In the genomic region with DNA sequence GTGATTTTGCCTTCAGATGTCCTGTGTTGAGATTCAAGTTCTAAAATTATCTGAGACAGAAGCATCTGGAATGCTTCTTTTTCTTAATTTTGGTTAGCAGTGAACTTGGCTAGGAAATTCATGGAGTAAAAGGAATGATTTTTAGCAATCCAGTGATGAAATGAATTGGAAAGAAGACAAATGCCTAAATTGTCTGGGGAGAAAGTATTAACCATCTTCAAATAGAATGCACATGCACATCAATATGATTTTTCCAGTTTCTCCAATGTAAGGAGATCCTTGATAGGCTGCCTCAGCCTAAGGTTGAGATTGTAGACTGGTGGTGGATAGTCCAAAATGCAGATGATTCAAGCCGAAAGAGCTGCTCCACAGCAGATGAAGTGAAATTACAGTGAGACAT, we compare ENCODE assay signal across 15 cellular contexts.
DNase-seq lines count a peak whose midpoint lies in the region; ATAC-seq and TF ChIP-seq lines count a peak whose summit lies in the region.
"Had no signal": no experiment of that assay in that cellular context is flagged by ENCODE, and none has a peak within 500 bp of the region (broad histone marks: within the 10 kb centered on the region; RNA-seq: fewer than 3 reads in every experiment).

No MANE protein-coding gene starts in this region.

- no peak overlapping the region for H3K9ac ChIP-seq in adipocyte (ENCODE audit: low read length)
- H3K9ac ChIP-seq: BLaER1, GM23248 had no signal

- H3K4me3 ChIP-seq in adipocyte (ENCODE audit: low read length): no peak overlapping the region
- H3K4me3 ChIP-seq: A549, BLaER1, GM12878, GM23248 had no signal

- H3K4me3 Mint-ChIP-seq in nephron: no peak overlapping the region
- H3K4me3 Mint-ChIP-seq in activated T-helper 17 cell treated with anti-CD3 and anti-CD28 coated beads, Interleukin-2, amount 50 U/mL, for 72 hours: no peak overlapping the region

- H3K27me3 ChIP-seq in adipocyte (replicated peaks; ENCODE audit: control insufficient read depth, insufficient read depth, low read length): no peaks in the 10 kb centered on the region
- H3K27me3 ChIP-seq: BLaER1 had no signal

- no peaks in the 10 kb centered on the region for H3K9me3 Mint-ChIP-seq in nephron
- no peaks in the 10 kb centered on the region for H3K9me3 Mint-ChIP-seq in activated T-helper 17 cell treated with anti-CD3 and anti-CD28 coated beads, Interleukin-2, amount 50 U/mL, for 72 hours

- DNase-seq in adipocyte (ENCODE audit: low read depth) (peak; percentile 39), fibroblast of peridontal ligament (ENCODE audit: extremely low read depth) (peak; percentile 74), NCI-H2171 treated with DMSO at 0.1 percent for 48 hours (lab: John Stamatoyannopoulos, UW) (no peak), NCI-H2171 (lab: John Stamatoyannopoulos, UW) (no peak)
- DNase-seq: AML-193, DMS79, GM23248, IMR-90 had no signal

- peaks cover 15% of the 10 kb centered on the region for H3K4me1 ChIP-seq in adipocyte (ENCODE audit: control insufficient read depth, insufficient read depth, low read length)
- H3K4me1 ChIP-seq: BLaER1 had no signal

- H3K4me1 Mint-ChIP-seq in nephron: peaks cover 14% of the 10 kb centered on the region
- peaks cover 8% of the 10 kb centered on the region for H3K4me1 Mint-ChIP-seq in activated T-helper 17 cell treated with anti-CD3 and anti-CD28 coated beads, Interleukin-2, amount 50 U/mL, for 72 hours

- no peaks in the 10 kb centered on the region for H3K9me3 ChIP-seq in adipocyte (ENCODE audit: control insufficient read depth, low read length)
- H3K9me3 ChIP-seq: A549, BLaER1 had no signal

- peaks cover 9% of the 10 kb centered on the region for H3K36me3 Mint-ChIP-seq in nephron (ENCODE audit: low read depth)
- no peaks in the 10 kb centered on the region for H3K36me3 Mint-ChIP-seq in activated T-helper 17 cell treated with anti-CD3 and anti-CD28 coated beads, Interleukin-2, amount 50 U/mL, for 72 hours (ENCODE audit: low read depth)

- no peaks in the 10 kb centered on the region for H3K27me3 Mint-ChIP-seq in nephron (ENCODE audit: low read depth)
- no peaks in the 10 kb centered on the region for H3K27me3 Mint-ChIP-seq in activated T-helper 17 cell treated with anti-CD3 and anti-CD28 coated beads, Interleukin-2, amount 50 U/mL, for 72 hours

- H3K27ac Mint-ChIP-seq in nephron: peak overlapping the region in 2 of 3 experiments; percentile 48 to 56
- H3K27ac Mint-ChIP-seq in activated T-helper 17 cell treated with anti-CD3 and anti-CD28 coated beads, Interleukin-2, amount 50 U/mL, for 72 hours: no peak overlapping the region

- no peak for ATAC-seq in activated T-helper 17 cell treated with anti-CD3 and anti-CD28 coated beads, Interleukin-2, amount 50 U/mL, for 72 hours (replicated peaks)
- no peak for ATAC-seq in GM21390 (IDR thresholded peaks at IDR 0.05; ENCODE audit: unreplicated experiment)
- ATAC-seq: A549, GM12878, HCT116 had no signal

- TF ChIP-seq CTCF in nephron (IDR thresholded peaks at IDR 0.05; ENCODE audit: unreplicated experiment in 3 of 3): no peak

- no peaks in the 10 kb centered on the region for H3K36me3 ChIP-seq in adipocyte (ENCODE audit: control insufficient read depth, insufficient read depth, low read length, severe bottlenecking)
- H3K36me3 ChIP-seq: BLaER1 had no signal

Comparison
In these comparisons a context has a peak if more than half of its experiments do, and no peak if none do; other contexts are left out.
1. DNase-seq: peak in adipocyte (single experiment) and fibroblast of peridontal ligament (single experiment); none in NCI-H2171 treated with DMSO at 0.1 percent for 48 hours (single experiment) and NCI-H2171 (single experiment).